In genomic region chr4:42995343-42995944, GRCh38 we compare ENCODE assay signal across 8 cellular contexts.
A peak's percentile ranks its signal among the peaks of the same experiment; 100 is the strongest.
DNase-seq lines count a peak whose midpoint lies in the region; ATAC-seq and TF ChIP-seq lines count a peak whose summit lies in the region.

No MANE protein-coding gene starts in this region.

- no TSS peak for BruUV-seq in PC-9 (replicated peaks; lab: Mats Ljungman, UMichigan)

- H4K20me1 ChIP-seq in PC-9 (ENCODE audit: insufficient read depth), result no peaks in the 10 kb centered on the region

- H3K4me1 ChIP-seq in PC-9 (replicated peaks; ENCODE audit: insufficient read depth) (no peaks in the 10 kb centered on the region), stomach (no peaks in the 10 kb centered on the region)

- ATAC-seq in GM19395 (IDR thresholded peaks at IDR 0.05; ENCODE audit: unreplicated experiment) (peak; percentile 90), HG03520 (IDR thresholded peaks at IDR 0.05; ENCODE audit: unreplicated experiment) (peak; percentile 86)
- ATAC-seq in activated CD4-positive, CD25-positive, alpha-beta regulatory T cell treated with anti-CD3 and anti-CD28 coated beads, Interleukin-2, amount 50 U/mL, for 24 hours, result no peak

- TF ChIP-seq EP300 in stomach (IDR thresholded peaks at IDR 0.05), result no peak

- no peaks in the 10 kb centered on the region for H3F3A ChIP-seq in PC-9 (ENCODE audit: insufficient read depth, low read depth)

- TF ChIP-seq CTCF in PC-9 (conservative IDR thresholded peaks at IDR 0.05) (peak; percentile 74), fibroblast of the aortic adventitia (IDR thresholded peaks at IDR 0.05; ENCODE audit: insufficient read depth, low read length) (peak; percentile 72), stomach (IDR thresholded peaks at IDR 0.05) (peak in 5 of 7 experiments; percentile 30 to 57 (median 53))

- H3K27ac ChIP-seq in PC-9 (no peak overlapping the region), stomach (no peak overlapping the region)

- no peak overlapping the region for H3K4me3 ChIP-seq in PC-9
- H3K4me3 ChIP-seq in fibroblast of the aortic adventitia (ENCODE audit: low read depth, low read length), result no peak overlapping the region
- H3K4me3 ChIP-seq in stomach, result no peak overlapping the region

- H2AFZ ChIP-seq in PC-9, result no peak overlapping the region

- H3K4me2 ChIP-seq in PC-9, result no peak overlapping the region

- CTCF ChIA-PET in PC-9 (lab: Charles Lee), result no interaction called here

- 31 to 44% (median 41%) methylated on average over 6 of the region's 6 CpGs for WGBS in stomach, 5 donors

- intact Hi-C loops in PC-9 (cut with micrococcal nuclease; ENCODE audit: unreplicated experiment), result no loop called here
- intact Hi-C loops in stomach (cut with DNase I; ENCODE audit: low total_unique reads), result no loop called here

- H3K36me3 ChIP-seq in PC-9 (ENCODE audit: low read depth) (no peaks in the 10 kb centered on the region), stomach (no peaks in the 10 kb centered on the region)

- DNase-seq in DMS53 treated with DMSO at 0.1 percent for 48 hours (lab: John Stamatoyannopoulos, UW; ENCODE audit: unreplicated experiment), result peak; percentile 70
- DNase-seq in PC-9, result no peak
- peak; percentile 46 for DNase-seq in fibroblast of the aortic adventitia (ENCODE audit: low read depth)
- no peak for DNase-seq in stomach
- DNase-seq in activated naive CD4-positive, alpha-beta T cell treated with Interleukin-2 at 50 U/mL for 16 hours, result no peak

- POLR2A ChIA-PET in PC-9 (lab: Charles Lee; ENCODE audit: unreplicated experiment), result no interaction called here

- H3K9me3 ChIP-seq in PC-9 (ENCODE audit: insufficient read depth, low read depth) (no peaks in the 10 kb centered on the region), stomach (peaks cover 0 to 6% (median 0%) of the 10 kb centered on the region in 4 donors)

- TF ChIP-seq POLR2A in stomach (IDR thresholded peaks at IDR 0.05), result no peak

- H3K9me2 ChIP-seq in PC-9 (ENCODE audit: insufficient read depth), result no peaks in the 10 kb centered on the region

- H3K79me2 ChIP-seq in PC-9 (ENCODE audit: low read depth), result no peaks in the 10 kb centered on the region

- no peaks in the 10 kb centered on the region for H3K27me3 ChIP-seq in PC-9 (ENCODE audit: insufficient read depth, low read depth)
- H3K27me3 ChIP-seq in stomach, result no peaks in the 10 kb centered on the region

Comparison
In these comparisons a context has a peak if more than half of its experiments do, and no peak if none do; other contexts are left out.
1. DNase-seq: peak in DMS53 treated with DMSO at 0.1 percent for 48 hours (single experiment) and fibroblast of the aortic adventitia (single experiment); none in PC-9 (0 of 2), stomach (single experiment) and activated naive CD4-positive, alpha-beta T cell treated with Interleukin-2 at 50 U/mL for 16 hours (single experiment).
2. ATAC-seq: peak in GM19395 (single experiment) and HG03520 (single experiment); none in activated CD4-positive, CD25-positive, alpha-beta regulatory T cell treated with anti-CD3 and anti-CD28 coated beads, Interleukin-2, amount 50 U/mL, for 24 hours (0 of 2).
3. Peak in every context shown above with its lines, with median percentiles within 50 percentile points of each other: CTCF ChIP-seq.